ENCODE assay signal across 14 cellular contexts in genomic region chr3:75659108-75659433, GRCh38. TPM values are rescaled to one million over a fixed set of nuclear protein-coding genes. Genes with fewer than 3 reads are reported as not detected.
DNase-seq lines count a peak whose midpoint lies in the region; ATAC-seq and TF ChIP-seq lines count a peak whose summit lies in the region.
"Not testable (repeated sequence)": the region's sequence is repeated elsewhere in the genome, so short reads cannot be mapped to it uniquely, and the experiment has no call there.
"Had no signal": no experiment of that assay in that cellular context is flagged by ENCODE, and none has a peak within 500 bp of the region (broad histone marks: within the 10 kb centered on the region; RNA-seq: fewer than 3 reads in every experiment).

No MANE protein-coding gene starts in this region.

- not testable (repeated sequence) for TF ChIP-seq CTCF in DND-41 (IDR thresholded peaks at IDR 0.05; ENCODE audit: borderline replicate concordance, extremely low read depth, low read length, poor library complexity, severe bottlenecking); dorsolateral prefrontal cortex (IDR thresholded peaks at IDR 0.05 in 54 of 56, conservative IDR thresholded peaks at IDR 0.05 in 2 of 56; ENCODE audit: low read depth in 1 of 56, partially characterized antibody in 56 of 56); left ventricle myocardium inferior (IDR thresholded peaks at IDR 0.05; ENCODE audit: borderline replicate concordance); retinal pigment epithelial cell (conservative IDR thresholded peaks at IDR 0.05; ENCODE audit: low read depth, low read length); transverse colon (IDR thresholded peaks at IDR 0.05)

- intact Hi-C loops in dorsolateral prefrontal cortex (cut with DNase I); left ventricle myocardium inferior (cut with micrococcal nuclease); transverse colon (cut with DNase I; ENCODE audit: low total_unique reads): not testable (repeated sequence)

- peak overlapping the region; percentile 59 for H3K9ac ChIP-seq in DND-41 (ENCODE audit: low read depth, low read length)
- not testable (repeated sequence) for H3K9ac ChIP-seq in adipocyte (ENCODE audit: low read length)

- in situ Hi-C loops in transverse colon (cut with MboI; ENCODE audit: low pct_ligation_motif_present in 1 of 4, low pct_unique_long_range_greater_than_20kb in 1 of 4, low sequenced_read_pairs in 3 of 4) = not testable (repeated sequence)

- H3K9me3 ChIP-seq in DND-41 (ENCODE audit: insufficient read depth, low read length, severe bottlenecking); MG63; adipocyte (ENCODE audit: control insufficient read depth, low read length); left ventricle myocardium inferior (replicated peaks); mononuclear cell (ENCODE audit: low read depth, low read length); transverse colon: not testable (repeated sequence)

- H3K27ac ChIP-seq in DND-41 (ENCODE audit: low read length); dorsolateral prefrontal cortex; left ventricle myocardium inferior (replicated peaks): not testable (repeated sequence)
- peak overlapping the region; percentile 60 to 75 (median 72) for H3K27ac ChIP-seq in transverse colon

- H2AFZ ChIP-seq in DND-41 (ENCODE audit: low read depth, low read length) = not testable (repeated sequence)

- H4K20me1 ChIP-seq in DND-41 (ENCODE audit: insufficient read depth, low read length) = not testable (repeated sequence)

- H3K4me2 ChIP-seq in DND-41 (ENCODE audit: insufficient read depth, low read length) = peak overlapping the region; percentile 52; the same call in 1 of the 2 replicates

- H3K4me1 ChIP-seq in DND-41 (ENCODE audit: insufficient read depth, low read length); adipocyte (ENCODE audit: control insufficient read depth, insufficient read depth, low read length); mononuclear cell (ENCODE audit: insufficient read depth, low read length): not testable (repeated sequence)
- H3K4me1 ChIP-seq in left ventricle myocardium inferior (peaks cover 17% of the 10 kb centered on the region), transverse colon (peaks cover 0 to 10% (median 7%) of the 10 kb centered on the region in 4 donors)

- TF ChIP-seq EP300 in transverse colon (IDR thresholded peaks at IDR 0.05; ENCODE audit: low read depth) = not testable (repeated sequence)

- not testable (repeated sequence) for H3K36me3 ChIP-seq in DND-41 (ENCODE audit: insufficient read depth, low read length); MG63; adipocyte (ENCODE audit: control insufficient read depth, insufficient read depth, low read length, severe bottlenecking); left ventricle myocardium inferior; transverse colon

- not testable (repeated sequence) for H3K27me3 ChIP-seq in DND-41 (ENCODE audit: insufficient read depth, low read length, poor library complexity); MG63
- H3K27me3 ChIP-seq in adipocyte (replicated peaks; ENCODE audit: control insufficient read depth, insufficient read depth, low read length) (peaks cover 18% of the 10 kb centered on the region), dorsolateral prefrontal cortex (peaks cover 0 to 91% (median 52%) of the 10 kb centered on the region in 45 donors), left ventricle myocardium inferior (ENCODE audit: low read depth) (peaks cover 97% of the 10 kb centered on the region), mononuclear cell (ENCODE audit: insufficient read depth, low read length) (peaks cover 13% of the 10 kb centered on the region), transverse colon (peaks cover 67% of the 10 kb centered on the region)

- DNase-seq in DND-41; MG63; adipocyte (ENCODE audit: low read depth); dorsolateral prefrontal cortex; left ventricle myocardium inferior; retinal pigment epithelial cell (ENCODE audit: low read depth); transverse colon: not testable (repeated sequence)

- H3K4me3 ChIP-seq in DND-41 (ENCODE audit: low read depth in 1 of 2, low read length in 2 of 2) (peak overlapping the region; percentile 34 to 70; a peak in 2 of 4 replicates), MG63 (peak overlapping the region; percentile 55), adipocyte (ENCODE audit: low read length) (peak overlapping the region; percentile 70), dorsolateral prefrontal cortex (peak overlapping the region in 48 of 59 donors; percentile 15 to 64 (median 48)), left ventricle myocardium inferior (peak overlapping the region; percentile 50), mononuclear cell (ENCODE audit: low read length) (peak overlapping the region; percentile 32), retinal pigment epithelial cell (ENCODE audit: low read length) (peak overlapping the region; percentile 47), transverse colon (peak overlapping the region in 3 of 4 donors; percentile 14 to 50 (median 37))

- H3K79me2 ChIP-seq in DND-41 (ENCODE audit: insufficient read depth, low read length) = not testable (repeated sequence)

- not testable (repeated sequence) for ATAC-seq in DND-41 (ENCODE audit: insufficient read depth, low read depth)

- TF ChIP-seq POLR2A in transverse colon (IDR thresholded peaks at IDR 0.05) = not testable (repeated sequence)

RNA-seq across cellular contexts. Expression of gene FRG2C, which starts 5.1 kb away (rescaled TPM):
- not detected in 2 replicates for total RNA-seq in MG63 (2014; rRNA removed; shearing (Covaris generic); ENCODE audit: low replicate concordance)
- not detected for total RNA-seq in dorsolateral prefrontal cortex
- not detected for total RNA-seq in left ventricle myocardium inferior
- total RNA-seq in mononuclear cell = not detected
- not detected for total RNA-seq in transverse colon
- total RNA-seq: activated CD8-positive, alpha-beta memory T cell treated with anti-CD3 and anti-CD28 coated beads for 36 hours; activated naive CD8-positive, alpha-beta T cell treated with anti-CD3 and anti-CD28 coated beads for 36 hours; activated T-helper 1 cell treated with anti-CD3 and anti-CD28 coated beads, Interleukin-12 subunit alpha, Interleukin-12 subunit beta, Interleukin-2, Interleukin-4 antibody, amounts not matched to agents 30 ng/mL and 10 ng/mL and 1 ng/mL, durations not matched to agents 14 hours and 24 hours and 36 hours; IMR-90; lower leg skin; naive thymus-derived CD8-positive, alpha-beta T cell had no signal
